In genomic region chr7:38629621-38630020, GRCh38 we compare ENCODE assay signal across 16 cellular contexts. TPM values are rescaled to one million over a fixed set of nuclear protein-coding genes. Genes with fewer than 3 reads are reported as not detected.
DNase-seq lines count a peak whose midpoint lies in the region; ATAC-seq and TF ChIP-seq lines count a peak whose summit lies in the region.
"Had no signal": no experiment of that assay in that cellular context is flagged by ENCODE, and none has a peak within 500 bp of the region (broad histone marks: within the 10 kb centered on the region; RNA-seq: fewer than 3 reads in every experiment).

No MANE protein-coding gene starts in this region.

- H3K9ac ChIP-seq in endocrine pancreas (ENCODE audit: control insufficient read depth, insufficient read depth, low read length) = peak overlapping the region; percentile 44

- H3K27me3 ChIP-seq in endocrine pancreas (ENCODE audit: control insufficient read depth, insufficient read depth, low read length) (no peaks in the 10 kb centered on the region), osteoblast (ENCODE audit: insufficient read depth, low read length) (peaks cover 10% of the 10 kb centered on the region)
- H3K27me3 ChIP-seq: ascending aorta had no signal

- H3K4me3 ChIP-seq in endocrine pancreas (ENCODE audit: control insufficient read depth, insufficient read depth, low read length) (peak overlapping the region; percentile 83), osteoblast (ENCODE audit: insufficient read depth, low read length) (no peak overlapping the region)
- H3K4me3 ChIP-seq: HAP-1 had no signal

- no peaks in the 10 kb centered on the region for H3K79me2 ChIP-seq in osteoblast (ENCODE audit: insufficient read depth, low read length)

- no peaks in the 10 kb centered on the region for H3K9me3 ChIP-seq in endocrine pancreas (ENCODE audit: control insufficient read depth, low read length)
- H3K9me3 ChIP-seq in osteoblast (ENCODE audit: low read depth, low read length) = no peaks in the 10 kb centered on the region
- H3K9me3 ChIP-seq: ascending aorta had no signal

- TF ChIP-seq CTCF in osteoblast (IDR thresholded peaks at IDR 0.05; ENCODE audit: extremely low read depth, low read depth, low read length) = no peak

- DNase-seq in NCI-H524 (lab: John Stamatoyannopoulos, UW) = peak; percentile 3 to 29
- no peak for DNase-seq in NCI-H524 treated with DMSO at 0.1 percent for 48 hours (lab: John Stamatoyannopoulos, UW)
- peak; percentile 74 for DNase-seq in NCI-H69 (lab: John Stamatoyannopoulos, UW)
- peak; percentile 51 for DNase-seq in osteoblast (ENCODE audit: insufficient read length, low spot score, missing footprints)
- no peak for DNase-seq in T1000 (lab: John Stamatoyannopoulos, UW)
- DNase-seq: activated CD4-positive, CD25-positive, alpha-beta regulatory T cell; DND-41; endodermal cell; head of caudate nucleus; NK-92 treated with Interleukin-12 subunit alpha and Interleukin-12 subunit beta, amount 100 ng/mL, for 24 hours had no signal

- H3K4me2 ChIP-seq in osteoblast (ENCODE audit: insufficient read depth, low read length) = no peak overlapping the region

- H3K4me1 ChIP-seq in endocrine pancreas (ENCODE audit: control insufficient read depth, insufficient read depth, low read length) (no peaks in the 10 kb centered on the region), osteoblast (ENCODE audit: insufficient read depth, low read length) (no peaks in the 10 kb centered on the region)
- H3K4me1 ChIP-seq: ascending aorta, HAP-1 had no signal

- H4K20me1 ChIP-seq in osteoblast (ENCODE audit: insufficient read depth, low read length) = no peaks in the 10 kb centered on the region

- no peak overlapping the region for H3K27ac ChIP-seq in osteoblast (ENCODE audit: low read depth, low read length)
- H3K27ac ChIP-seq: ascending aorta had no signal

- H3K36me3 ChIP-seq in endocrine pancreas (ENCODE audit: control insufficient read depth, insufficient read depth, low read length) = no peaks in the 10 kb centered on the region
- H3K36me3 ChIP-seq in osteoblast (ENCODE audit: insufficient read depth, low read length) = no peaks in the 10 kb centered on the region
- H3K36me3 ChIP-seq: ascending aorta, HAP-1 had no signal

- ATAC-seq in GM21723 (IDR thresholded peaks at IDR 0.05; ENCODE audit: unreplicated experiment) (no peak), GM19397 (IDR thresholded peaks at IDR 0.05; ENCODE audit: unreplicated experiment) (no peak)

- H2AFZ ChIP-seq in osteoblast (ENCODE audit: low read length) = no peak overlapping the region

RNA-seq across cellular contexts. Expression of gene AMPH, which starts 1.6 kb away (rescaled TPM):
- total RNA-seq in osteoblast = 1.1 and 4.4 TPM in 2 replicates
- total RNA-seq: SK-MEL-5 had no signal

Comparison
In these comparisons a context has a peak if more than half of its experiments do, and no peak if none do; other contexts are left out.
1. DNase-seq: peak in NCI-H524 (2 of 2), NCI-H69 (single experiment) and osteoblast (single experiment); none in NCI-H524 treated with DMSO at 0.1 percent for 48 hours (single experiment) and T1000 (single experiment).